Comparison of ENCODE assay signal across 17 cellular contexts in the genomic region with DNA sequence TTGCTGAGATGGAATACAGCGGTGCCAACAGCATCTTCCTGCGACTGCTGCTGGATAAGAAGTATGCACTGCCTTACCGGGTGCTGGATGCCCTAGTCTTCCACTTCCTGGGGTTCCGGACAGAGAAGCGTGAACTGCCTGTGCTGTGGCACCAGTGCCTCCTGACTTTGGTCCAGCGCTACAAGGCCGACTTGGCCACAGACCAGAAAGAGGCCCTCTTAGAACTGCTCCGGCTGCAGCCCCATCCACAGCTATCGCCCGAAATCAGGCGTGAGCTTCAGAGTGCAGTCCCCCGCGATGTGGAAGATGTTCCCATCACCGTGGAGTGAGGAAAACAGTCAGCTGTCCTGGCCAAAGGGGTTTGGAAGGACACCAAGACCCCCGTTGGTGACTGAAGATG.
A peak's percentile ranks its signal among the peaks of the same experiment; 100 is the strongest.
DNase-seq lines count a peak whose midpoint lies in the region; ATAC-seq and TF ChIP-seq lines count a peak whose summit lies in the region.
"Had no signal": no experiment of that assay in that cellular context is flagged by ENCODE, and none has a peak within 500 bp of the region (broad histone marks: within the 10 kb centered on the region; RNA-seq: fewer than 3 reads in every experiment).

No MANE protein-coding gene starts in this region.

- peaks cover 50% of the 10 kb centered on the region for H3F3A ChIP-seq in DOHH2 (ENCODE audit: control insufficient read depth, insufficient read depth)

- H3K36me3 Mint-ChIP-seq in T-helper 2 cell treated with Interferon-gamma antibody and Interleukin-4, amounts not matched to agents 5 μg/mL and 100 μg/mL, for 36 hours (ENCODE audit: low read depth): peaks cover 80% of the 10 kb centered on the region
- H3K36me3 Mint-ChIP-seq in dendritic cell treated with granulocyte-macrophage colony-stimulating factor and Interleukin-4, amounts not matched to agents 40 ng/mL and 50 ng/mL, for 4 days (ENCODE audit: low read depth): peaks cover 100% of the 10 kb centered on the region

- no peak overlapping the region for H3K4me2 ChIP-seq in DOHH2 (ENCODE audit: low read length)

- H3K36me3 ChIP-seq in DOHH2 (ENCODE audit: control insufficient read depth, low read length): peaks cover 100% of the 10 kb centered on the region

- H3K4me1 ChIP-seq in DOHH2 (ENCODE audit: control insufficient read depth, low read length): peaks cover 63% of the 10 kb centered on the region

- H3K9me3 ChIP-seq in DOHH2 (ENCODE audit: control insufficient read depth, insufficient read depth, low read length): no peaks in the 10 kb centered on the region
- H3K9me3 ChIP-seq: stomach had no signal

- intact Hi-C loops in dendritic cell treated with granulocyte-macrophage colony-stimulating factor and Interleukin-4, amounts not matched to agents 40 ng/mL and 50 ng/mL, for 4 days (cut with micrococcal nuclease): no loop called here

- H3K9me3 Mint-ChIP-seq in T-helper 2 cell treated with Interferon-gamma antibody and Interleukin-4, amounts not matched to agents 5 μg/mL and 100 μg/mL, for 36 hours: no peaks in the 10 kb centered on the region
- no peaks in the 10 kb centered on the region for H3K9me3 Mint-ChIP-seq in dendritic cell treated with granulocyte-macrophage colony-stimulating factor and Interleukin-4, amounts not matched to agents 40 ng/mL and 50 ng/mL, for 4 days
- H3K9me3 Mint-ChIP-seq: WTC11 had no signal

- H4K20me1 ChIP-seq in DOHH2 (ENCODE audit: control insufficient read depth, insufficient read depth, low read depth, low read length): peaks cover 3% of the 10 kb centered on the region; the same call in 1 of the 2 replicates

- no peak for DNase-seq in T-helper 2 cell treated with Interferon-gamma antibody and Interleukin-4, amounts not matched to agents 5 μg/mL and 100 μg/mL, for 36 hours (ENCODE audit: low spot score)
- DNase-seq in T-helper 2 cell (no peak), amygdala (lab: John Stamatoyannopoulos, UW) (no peak)
- DNase-seq: 8988T; C1 segment of cervical spinal cord; central memory CD4-positive, alpha-beta T cell; DMS153; effector memory CD4-positive, alpha-beta T cell; kidney; NCI-H1436 treated with DMSO at 0.1 percent for 48 hours; NCI-H226; stomach had no signal

- peak overlapping the region; percentile 86; the same call in 1 of the 2 replicates for H3K27ac ChIP-seq in DOHH2 (ENCODE audit: low read depth, low read length)
- H3K27ac ChIP-seq: stomach had no signal

- peaks cover 75% of the 10 kb centered on the region for H3K79me2 ChIP-seq in DOHH2 (ENCODE audit: control insufficient read depth, low read length)

- no peak for ATAC-seq in HG03469 (IDR thresholded peaks at IDR 0.05; ENCODE audit: unreplicated experiment)
- ATAC-seq: HCT116, WTC11 had no signal

- TF ChIP-seq CTCF in DOHH2 (IDR thresholded peaks at IDR 0.05; ENCODE audit: low read depth, low read length, poor library complexity, severe bottlenecking): no peak

- H3K4me1 Mint-ChIP-seq in T-helper 2 cell treated with Interferon-gamma antibody and Interleukin-4, amounts not matched to agents 5 μg/mL and 100 μg/mL, for 36 hours (ENCODE audit: low read depth): peaks cover 43% of the 10 kb centered on the region
- peaks cover 38% of the 10 kb centered on the region for H3K4me1 Mint-ChIP-seq in dendritic cell treated with granulocyte-macrophage colony-stimulating factor and Interleukin-4, amounts not matched to agents 40 ng/mL and 50 ng/mL, for 4 days (ENCODE audit: low read depth)

- H3K27ac Mint-ChIP-seq in T-helper 2 cell treated with Interferon-gamma antibody and Interleukin-4, amounts not matched to agents 5 μg/mL and 100 μg/mL, for 36 hours: peak overlapping the region; percentile 1
- peak overlapping the region; percentile 0 for H3K27ac Mint-ChIP-seq in dendritic cell treated with granulocyte-macrophage colony-stimulating factor and Interleukin-4, amounts not matched to agents 40 ng/mL and 50 ng/mL, for 4 days
- H3K27ac Mint-ChIP-seq: WTC11 had no signal

- H3K27me3 Mint-ChIP-seq in T-helper 2 cell treated with Interferon-gamma antibody and Interleukin-4, amounts not matched to agents 5 μg/mL and 100 μg/mL, for 36 hours (ENCODE audit: low read depth): no peaks in the 10 kb centered on the region
- no peaks in the 10 kb centered on the region for H3K27me3 Mint-ChIP-seq in dendritic cell treated with granulocyte-macrophage colony-stimulating factor and Interleukin-4, amounts not matched to agents 40 ng/mL and 50 ng/mL, for 4 days

- H3K27me3 ChIP-seq in DOHH2 (ENCODE audit: control insufficient read depth, low read length): no peaks in the 10 kb centered on the region
- H3K27me3 ChIP-seq: stomach had no signal

- H3K4me3 Mint-ChIP-seq in T-helper 2 cell treated with Interferon-gamma antibody and Interleukin-4, amounts not matched to agents 5 μg/mL and 100 μg/mL, for 36 hours: no peak overlapping the region
- H3K4me3 Mint-ChIP-seq in dendritic cell treated with granulocyte-macrophage colony-stimulating factor and Interleukin-4, amounts not matched to agents 40 ng/mL and 50 ng/mL, for 4 days: no peak overlapping the region
- H3K4me3 Mint-ChIP-seq: WTC11 had no signal

- no peak overlapping the region for H3K4me3 ChIP-seq in DOHH2 (ENCODE audit: low read length)
- H3K4me3 ChIP-seq: stomach had no signal

- no peaks in the 10 kb centered on the region for H3K9me2 ChIP-seq in DOHH2 (replicated peaks; ENCODE audit: control insufficient read depth, low read length)
